In genomic region chr12:7219599-7220243, GRCh38 we compare ENCODE assay signal across 9 cellular contexts. TPM values are rescaled to one million over a fixed set of nuclear protein-coding genes. Genes with fewer than 3 reads are reported as not detected.
DNase-seq lines count a peak whose midpoint lies in the region; ATAC-seq, FAIRE-seq and TF ChIP-seq lines count a peak whose summit lies in the region.
"Had no signal": no experiment of that assay in that cellular context is flagged by ENCODE, and none has a peak within 500 bp of the region (broad histone marks: within the 10 kb centered on the region; RNA-seq: fewer than 3 reads in every experiment).

No MANE protein-coding gene starts in this region.

- no peak overlapping the region for H3K4me3 ChIP-seq in fibroblast of lung (replicated peaks in 1 of 4; ENCODE audit: control extremely low read depth in 1 of 4, insufficient read depth in 1 of 4, low read depth in 3 of 4, low read length in 4 of 4)

- no peak overlapping the region for H3K4me3 Mint-ChIP-seq in activated T-cell treated with anti-CD3 and anti-CD28 coated beads, Interleukin-2, amount 50 U/mL, for 24 hours
- no peak overlapping the region for H3K4me3 Mint-ChIP-seq in neural crest cell

- no peaks in the 10 kb centered on the region for H3K4me1 ChIP-seq in fibroblast of lung (ENCODE audit: control insufficient read depth, extremely low read depth, insufficient read depth, low read length)

- H3K27ac ChIP-seq in fibroblast of lung (ENCODE audit: insufficient read depth, low read length): no peak overlapping the region

- no peaks in the 10 kb centered on the region for H3K27me3 Mint-ChIP-seq in activated T-cell treated with anti-CD3 and anti-CD28 coated beads, Interleukin-2, amount 50 U/mL, for 24 hours
- H3K27me3 Mint-ChIP-seq in neural crest cell (ENCODE audit: low read depth): peaks cover 3% of the 10 kb centered on the region

- no peak for DNase-seq in D721Med (ENCODE audit: insufficient read length, low spot score)
- peak; percentile 88 for DNase-seq in OCI-M1 (lab: John Stamatoyannopoulos, UW)
- peak; percentile 68 for DNase-seq in activated T-cell treated with anti-CD3 and anti-CD28 coated beads, Interleukin-2, amount 50 U/mL, for 24 hours
- peak; percentile 65 to 82 for DNase-seq in fibroblast of lung (ENCODE audit: low read depth in 2 of 2)
- DNase-seq in neural crest cell (ENCODE audit: low read depth, low spot score): peak; percentile 71
- DNase-seq in stimulated activated naive CD8-positive, alpha-beta T cell treated with anti-CD3 and anti-CD28 coated beads, Interleukin-15, Interleukin-2, amounts not matched to agents 100 U/mL and 50 U/mL, for 24 hours: peak; percentile 71

- no peaks in the 10 kb centered on the region for H3K9me3 ChIP-seq in fibroblast of lung (ENCODE audit: control insufficient read depth, insufficient read depth, low read depth, low read length)

- TF ChIP-seq CTCF in D721Med (IDR thresholded peaks at IDR 0.05; ENCODE audit: insufficient read depth, missing control alignments) (peak; percentile 94), fibroblast of lung (conservative IDR thresholded peaks at IDR 0.05 in 1 of 2, IDR thresholded peaks at IDR 0.05 in 1 of 2; ENCODE audit: low read depth in 1 of 2, low read length in 2 of 2) (peak; percentile 94 to 97), neural crest cell (conservative IDR thresholded peaks at IDR 0.05) (peak; percentile 100)

- H3K27ac Mint-ChIP-seq in activated T-cell treated with anti-CD3 and anti-CD28 coated beads, Interleukin-2, amount 50 U/mL, for 24 hours: no peak overlapping the region
- no peak overlapping the region for H3K27ac Mint-ChIP-seq in neural crest cell (ENCODE audit: unreplicated experiment)
- H3K27ac Mint-ChIP-seq: activated naive CD4-positive, alpha-beta T cell treated with anti-CD3 and anti-CD28 coated beads, Interleukin-2, amount 50 U/mL, for 72 hours had no signal

- no peaks in the 10 kb centered on the region for H3K27me3 ChIP-seq in fibroblast of lung (ENCODE audit: control insufficient read depth, insufficient read depth, low read length)

- no peak for TF ChIP-seq EP300 in Ishikawa (IDR thresholded peaks at IDR 0.05; ENCODE audit: borderline replicate concordance)

- no peaks in the 10 kb centered on the region for H3K4me1 Mint-ChIP-seq in activated T-cell treated with anti-CD3 and anti-CD28 coated beads, Interleukin-2, amount 50 U/mL, for 24 hours (ENCODE audit: low read depth)
- H3K4me1 Mint-ChIP-seq in neural crest cell: no peaks in the 10 kb centered on the region

- no peaks in the 10 kb centered on the region for H3K36me3 ChIP-seq in fibroblast of lung (ENCODE audit: control insufficient read depth, insufficient read depth, low read length)

- no peak overlapping the region for H2AFZ ChIP-seq in fibroblast of lung (ENCODE audit: low read length)

- ATAC-seq in stimulated activated naive CD8-positive, alpha-beta T cell treated with anti-CD3 and anti-CD28 coated beads, Interleukin-15, Interleukin-2, amounts not matched to agents 100 U/mL and 50 U/mL, for 24 hours: peak; percentile 40
- no peak for ATAC-seq in GM21447 (IDR thresholded peaks at IDR 0.05; ENCODE audit: unreplicated experiment)

- H3K9me3 Mint-ChIP-seq in activated T-cell treated with anti-CD3 and anti-CD28 coated beads, Interleukin-2, amount 50 U/mL, for 24 hours: no peaks in the 10 kb centered on the region
- peaks cover 4% of the 10 kb centered on the region for H3K9me3 Mint-ChIP-seq in neural crest cell
- H3K9me3 Mint-ChIP-seq: activated naive CD4-positive, alpha-beta T cell treated with anti-CD3 and anti-CD28 coated beads, Interleukin-2, amount 50 U/mL, for 72 hours had no signal

- no peaks in the 10 kb centered on the region for H3K36me3 Mint-ChIP-seq in activated T-cell treated with anti-CD3 and anti-CD28 coated beads, Interleukin-2, amount 50 U/mL, for 24 hours (ENCODE audit: low read depth)
- no peaks in the 10 kb centered on the region for H3K36me3 Mint-ChIP-seq in neural crest cell (ENCODE audit: low read depth)
- H3K36me3 Mint-ChIP-seq: activated naive CD4-positive, alpha-beta T cell treated with anti-CD3 and anti-CD28 coated beads, Interleukin-2, amount 50 U/mL, for 72 hours had no signal

- peak; percentile 100 for TF ChIP-seq RAD21 in Ishikawa (IDR thresholded peaks at IDR 0.05; ENCODE audit: low read depth)

- no peak overlapping the region for H3K4me2 ChIP-seq in fibroblast of lung (ENCODE audit: extremely low read depth, insufficient read depth, low read length)

- no peaks in the 10 kb centered on the region for H3K79me2 ChIP-seq in fibroblast of lung (ENCODE audit: control insufficient read depth, insufficient read depth, low read length)

- no peak for FAIRE-seq in D721Med (lab: Jason Lieb, UNC)

- H4K20me1 ChIP-seq in fibroblast of lung (ENCODE audit: control insufficient read depth, extremely low read depth, insufficient read depth, low read length): no peaks in the 10 kb centered on the region

- H3K9ac ChIP-seq in fibroblast of lung (ENCODE audit: insufficient read depth, low read length): no peak overlapping the region

TF ChIP-seq in Ishikawa, 13 proteins besides CTCF, POLR2A, EP300 and RAD21:
- TF ChIP-seq TAF1 (IDR thresholded peaks at IDR 0.05; ENCODE audit: low read depth) (no peak), CREB1 (IDR thresholded peaks at IDR 0.05; ENCODE audit: low read depth) (no peak), CEBPB (IDR thresholded peaks at IDR 0.05) (no peak), TCF12 (IDR thresholded peaks at IDR 0.05; ENCODE audit: low read depth) (no peak), REST (IDR thresholded peaks at IDR 0.05; ENCODE audit: low read depth) (no peak), NFIC (IDR thresholded peaks at IDR 0.05) (no peak), YY1 (IDR thresholded peaks at IDR 0.05; ENCODE audit: low read depth) (no peak)

RNA-seq across cellular contexts. Expression of gene PEX5, which starts 30.2 kb away (rescaled TPM):
- total RNA-seq in fibroblast of lung (23.3 and 28.0 TPM in 2 replicates), neural crest cell (40.2 and 42.2 TPM in 2 replicates)
- polyA plus RNA-seq in fibroblast of lung: 14.4 and 18.7 TPM in 2 replicates
- 20.6 and 24.0 TPM in 2 replicates for polyA plus RNA-seq in fibroblast of lung (2012)
- 21.2 and 31.7 TPM in 2 replicates for polyA minus RNA-seq in fibroblast of lung (ENCODE audit: low replicate concordance)
